In the genomic region with DNA sequence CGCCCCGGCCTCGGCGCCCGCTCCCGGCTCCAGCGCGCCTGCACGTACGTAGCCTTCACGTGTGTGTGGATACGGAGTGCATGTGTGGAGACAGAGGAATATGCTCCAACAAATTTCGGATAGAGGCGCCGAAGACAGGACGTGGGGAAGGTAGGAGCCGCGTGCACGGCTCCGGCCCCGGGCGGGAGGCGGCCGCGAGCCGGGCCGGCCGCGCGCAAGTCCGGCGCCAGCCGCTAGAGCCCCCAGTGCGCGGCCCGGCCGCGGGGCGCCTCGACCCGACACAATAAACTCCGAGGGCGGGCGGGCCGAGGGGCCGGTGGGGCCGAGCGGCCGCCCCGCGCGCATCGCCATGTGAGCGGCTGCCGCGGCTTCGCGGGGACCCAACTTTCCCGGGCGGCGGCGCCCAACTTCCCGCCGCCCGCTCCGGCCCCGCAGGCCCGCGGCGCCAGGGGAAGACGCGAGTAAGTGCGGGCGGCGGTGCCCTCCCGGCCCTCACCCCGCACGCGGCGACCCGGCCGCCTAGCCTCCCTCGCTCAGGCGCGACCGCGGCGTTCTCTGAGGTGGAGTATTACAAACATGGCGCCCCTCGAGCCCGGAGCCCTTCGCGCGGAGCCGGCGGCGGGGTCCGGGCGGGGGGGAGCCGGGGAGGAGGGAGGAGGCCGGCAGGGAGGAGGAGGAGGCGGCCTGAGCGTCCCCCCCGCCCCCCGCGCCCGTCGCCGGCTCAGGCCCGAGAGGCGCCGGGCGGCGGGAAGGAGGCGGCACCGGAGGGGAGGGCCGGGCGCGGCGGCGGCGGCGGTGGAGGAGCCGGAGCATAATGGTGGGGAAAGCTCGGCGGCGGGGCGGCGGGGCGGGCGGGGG, we compare ENCODE assay signal across 8 cellular contexts. TPM values are rescaled to one million over a fixed set of nuclear protein-coding genes. Genes with fewer than 3 reads are reported as not detected.
A peak's percentile ranks its signal among the peaks of the same experiment; 100 is the strongest.
DNase-seq lines count a peak whose midpoint lies in the region; ATAC-seq, FAIRE-seq and TF ChIP-seq lines count a peak whose summit lies in the region.

ZMYND11 (plus strand) TSS at position 713 of the 858 bp plus-strand sequence. CDS start 44,558 bp downstream, outside the sequence.

- H3K27ac Mint-ChIP-seq in immature natural killer cell = peak within 1 kb of the TSS; percentile 89 to 97 (median 94)

- no peaks in the 10 kb centered on the region for H3K9me3 Mint-ChIP-seq in immature natural killer cell

- H3K4me3 Mint-ChIP-seq in immature natural killer cell = peak within 1 kb of the TSS; percentile 89 to 94 (median 91)

- ATAC-seq in GM19468 (IDR thresholded peaks at IDR 0.05; ENCODE audit: extremely low read depth, unreplicated experiment) = peak; percentile 26

- DNase-seq in DMS53 treated with DMSO at 0.1 percent for 48 hours (lab: John Stamatoyannopoulos, UW; ENCODE audit: unreplicated experiment) (peak; percentile 42), HTR-8/SVneo (ENCODE audit: insufficient read length, low spot score) (peak; percentile 24), mammary epithelial cell (peak; percentile 60), immature natural killer cell (peak; percentile 66 to 74 (median 73)), OCI-M2 (lab: John Stamatoyannopoulos, UW; ENCODE audit: unreplicated experiment) (no peak)
- peak; percentile 45 to 47 for DNase-seq in stimulated activated CD4-positive, alpha-beta T cell treated with anti-CD3 and anti-CD28 coated beads, Interleukin-12 subunit alpha, Interleukin-12 subunit beta, amount 100 ng/mL, for 24 hours (ENCODE audit: low read depth in 2 of 2)

- peak within 1 kb of the TSS; percentile 51 for H3K9ac ChIP-seq in mammary epithelial cell (ENCODE audit: insufficient read depth, low read length)

- peak within 1 kb of the TSS; percentile 55 for H3K27ac ChIP-seq in mammary epithelial cell (ENCODE audit: insufficient read depth, low read depth, low read length)

- no peak for FAIRE-seq in HTR-8/SVneo (lab: Jason Lieb, UNC)

- H3K27me3 Mint-ChIP-seq in immature natural killer cell (ENCODE audit: low read depth in 3 of 3) = peaks cover 1 to 8% (median 5%) of the 10 kb centered on the region in 3 donors

- no peaks in the 10 kb centered on the region for H4K20me1 ChIP-seq in mammary epithelial cell (ENCODE audit: insufficient read depth, low read length)

- no peaks in the 10 kb centered on the region for H3K36me3 ChIP-seq in mammary epithelial cell (ENCODE audit: insufficient read depth, low read length)

- peak within 1 kb of the TSS; percentile 93 for H2AFZ ChIP-seq in mammary epithelial cell (ENCODE audit: low read depth, low read length)

- H3K4me1 ChIP-seq in mammary epithelial cell (ENCODE audit: insufficient read depth, low read length) = peaks cover 31% of the 10 kb centered on the region

- in situ Hi-C loops in mammary epithelial cell (cut with MboI; ENCODE audit: low sequenced_read_pairs in 2 of 2) = no loop called here

- CTCF ChIA-PET in mammary epithelial cell (lab: Charles Lee; ENCODE audit: low non-redundant PET) = no interaction called here

- H3K27me3 ChIP-seq in mammary epithelial cell (ENCODE audit: insufficient read depth, low read length) = no peaks in the 10 kb centered on the region

- H3K9me3 ChIP-seq in mammary epithelial cell (replicated peaks; ENCODE audit: insufficient read depth, low read length) = no peaks in the 10 kb centered on the region

- peaks cover 27 to 50% of the 10 kb centered on the region in 2 donors for H3K4me1 Mint-ChIP-seq in immature natural killer cell

- intact Hi-C loops in mammary epithelial cell (cut with micrococcal nuclease) = no loop called here

- 0% methylated on average over 15 of the region's 131 CpGs for WGBS in mammary epithelial cell (ENCODE audit: low coverage, missing lambda C conversion rate)

- H3K4me2 ChIP-seq in mammary epithelial cell (ENCODE audit: insufficient read depth, low read depth, low read length) = peak within 1 kb of the TSS; percentile 98

- peaks cover 50% of the 10 kb centered on the region for H3K79me2 ChIP-seq in mammary epithelial cell (ENCODE audit: insufficient read depth, low read length)

- TF ChIP-seq CTCF in WI38 (IDR thresholded peaks at IDR 0.05; ENCODE audit: low read depth, low read length) = no peak
- TF ChIP-seq CTCF in mammary epithelial cell (conservative IDR thresholded peaks at IDR 0.05 in 1 of 2, IDR thresholded peaks at IDR 0.05 in 1 of 2; ENCODE audit: extremely low read depth in 1 of 2, insufficient read depth in 1 of 2, low read depth in 1 of 2, low read length in 2 of 2) = no peak

- dilution Hi-C loops in mammary epithelial cell (cut with HindIII; ENCODE audit: low sequenced_read_pairs) = no loop called here

- H3K4me3 ChIP-seq in WI38 (ENCODE audit: low read depth, low read length) (peak within 1 kb of the TSS; percentile 76), mammary epithelial cell (replicated peaks in 1 of 3; ENCODE audit: insufficient read depth in 1 of 3, low read depth in 2 of 3, low read length in 3 of 3) (peak within 1 kb of the TSS; percentile 66 to 90 (median 75))

- BruUV-seq in mammary epithelial cell (replicated peaks; lab: Mats Ljungman, UMichigan) = no TSS peak

- H3K36me3 Mint-ChIP-seq in immature natural killer cell = no peaks in the 10 kb centered on the region

RNA-seq across cellular contexts. Expression of gene ZMYND11, which starts in this region (rescaled TPM):
- 10 to 100 TPM; 39.2 to 41.4 TPM for total RNA-seq in mammary epithelial cell
- polyA plus RNA-seq in mammary epithelial cell (20.0 TPM), immature natural killer cell (10 to 100 TPM; 24.4 to 58.9 (median 29.4) TPM)
- 43.1 TPM for polyA minus RNA-seq in mammary epithelial cell
